23 cellular contexts compared by ENCODE assay signal in the genomic region with DNA sequence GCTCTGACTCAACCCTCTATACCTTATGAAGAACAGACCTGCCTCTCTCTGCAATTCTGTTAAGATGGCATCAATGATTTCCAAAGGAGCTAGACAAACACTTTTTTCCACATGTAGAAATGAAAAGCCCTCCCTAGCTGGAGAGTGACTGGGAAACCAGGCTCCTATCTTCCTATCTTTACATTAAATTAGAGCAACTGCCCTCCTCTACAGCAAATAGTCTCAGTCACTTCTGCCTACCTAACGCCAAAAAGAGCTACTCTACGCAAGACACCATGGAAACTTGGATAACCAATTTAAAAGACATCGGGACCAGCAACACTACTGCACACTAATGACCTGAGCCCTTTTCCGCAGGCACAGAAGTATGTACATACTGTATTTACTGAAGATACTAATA.
"Had no signal": no experiment of that assay in that cellular context is flagged by ENCODE, and none has a peak within 500 bp of the region (broad histone marks: within the 10 kb centered on the region; RNA-seq: fewer than 3 reads in every experiment).

No MANE protein-coding gene starts in this region.

- H3K4me1 ChIP-seq: left lung had no signal

- H3K36me3 ChIP-seq: ascending aorta, left lung, transverse colon had no signal

- H3K9me3 Mint-ChIP-seq: activated naive CD4-positive, alpha-beta T cell treated with anti-CD3 and anti-CD28 coated beads for 36 hours; activated naive CD8-positive, alpha-beta T cell treated with anti-CD3 and anti-CD28 coated beads for 36 hours; effector memory CD8-positive, alpha-beta T cell had no signal

- H3K9ac ChIP-seq: parathyroid adenoma had no signal

- H3K4me3 Mint-ChIP-seq: activated naive CD4-positive, alpha-beta T cell treated with anti-CD3 and anti-CD28 coated beads for 36 hours; activated naive CD8-positive, alpha-beta T cell treated with anti-CD3 and anti-CD28 coated beads for 36 hours; brain; effector memory CD8-positive, alpha-beta T cell; neural crest cell had no signal

- ATAC-seq: effector memory CD8-positive, alpha-beta T cell; left lung; psoas muscle; stimulated activated naive CD8-positive, alpha-beta T cell treated with anti-CD3 and anti-CD28 coated beads, Interleukin-15, Interleukin-2, amounts not matched to agents 100 U/mL and 50 U/mL, for 24 hours had no signal

- H3K27ac Mint-ChIP-seq: activated naive CD4-positive, alpha-beta T cell treated with anti-CD3 and anti-CD28 coated beads for 36 hours; activated naive CD8-positive, alpha-beta T cell treated with anti-CD3 and anti-CD28 coated beads for 36 hours; effector memory CD8-positive, alpha-beta T cell had no signal

- H3K4me3 ChIP-seq: ascending aorta, left lung, psoas muscle, spleen, testis, transverse colon had no signal

- H3K27me3 Mint-ChIP-seq: activated naive CD8-positive, alpha-beta T cell treated with anti-CD3 and anti-CD28 coated beads for 36 hours; effector memory CD8-positive, alpha-beta T cell had no signal

- H3K27me3 ChIP-seq: ascending aorta, left lung, spleen, testis, transverse colon had no signal

- DNase-seq: activated CD4-positive, alpha-beta T cell treated with anti-CD3 and anti-CD28 coated beads for 4 hours; activated CD4-positive, alpha-beta T cell treated with anti-CD3 and anti-CD28 coated beads, Interleukin-2, amount 50 U/mL, for 4 hours; activated CD8-positive, alpha-beta memory T cell treated with anti-CD3 and anti-CD28 coated beads for 24 hours; activated effector memory CD4-positive, alpha-beta T cell treated with Interleukin-2 at 50 U/mL for 16 hours; activated naive CD4-positive, alpha-beta T cell treated with anti-CD3 and anti-CD28 coated beads for 36 hours; activated naive CD8-positive, alpha-beta T cell treated with anti-CD3 and anti-CD28 coated beads for 36 hours; cortex of kidney; effector memory CD8-positive, alpha-beta T cell; erythroblast; kidney glomerular epithelial cell; left lung; occipital lobe; psoas muscle; spleen; stimulated activated CD4-positive, alpha-beta T cell treated with anti-CD3 and anti-CD28 coated beads, Interleukin-2, amount 100 ng/mL, for 48 hours; stimulated activated naive CD8-positive, alpha-beta T cell treated with anti-CD3 and anti-CD28 coated beads, Interleukin-15, Interleukin-2, amounts not matched to agents 100 U/mL and 50 U/mL, for 24 hours; T-helper 1 cell; testis; transverse colon had no signal

- H3K27ac ChIP-seq: ascending aorta, left lung, parathyroid adenoma, testis had no signal

- H3K9me3 ChIP-seq: ascending aorta, left lung, psoas muscle, spleen, testis, transverse colon had no signal
